Comparison of ENCODE assay signal across 23 cellular contexts in the genomic region with DNA sequence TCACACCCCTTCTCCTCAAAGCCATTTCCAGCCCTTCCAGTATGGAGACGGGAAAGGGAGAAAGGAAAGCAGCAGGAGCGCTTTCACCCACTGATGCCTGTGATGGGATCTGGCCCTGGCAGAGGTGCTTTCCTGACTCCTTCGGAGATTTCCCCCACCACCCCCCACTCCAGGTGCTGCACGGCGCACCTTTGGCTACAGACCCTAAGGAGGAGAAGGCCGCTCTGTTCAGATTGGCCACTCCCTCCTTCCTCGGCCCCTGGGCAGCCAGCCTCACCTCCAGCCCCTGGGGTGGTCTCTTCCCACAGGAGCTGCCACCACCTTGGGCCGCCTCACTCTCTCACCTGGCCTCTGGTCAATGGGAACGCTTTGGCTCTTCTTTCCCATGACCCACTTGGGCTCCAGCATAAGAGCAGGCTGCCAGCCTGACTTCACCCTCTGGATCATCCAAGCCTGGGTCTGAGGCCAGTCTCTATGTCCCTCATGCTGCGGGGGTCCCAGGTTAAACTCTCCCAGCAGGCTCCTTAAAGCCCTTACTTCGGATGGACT. TPM values are rescaled to one million over a fixed set of nuclear protein-coding genes. Genes with fewer than 3 reads are reported as not detected.
"Had no signal": no experiment of that assay in that cellular context is flagged by ENCODE, and none has a peak within 500 bp of the region (broad histone marks: within the 10 kb centered on the region; RNA-seq: fewer than 3 reads in every experiment).

No MANE protein-coding gene starts in this region.

- H3K4me3 Mint-ChIP-seq: activated T-cell treated with anti-CD3 and anti-CD28 coated beads, Interleukin-2, amount 50 U/mL, for 72 hours; natural killer cell; stimulated activated naive CD8-positive, alpha-beta T cell treated with anti-CD3 and anti-CD28 coated beads, Interleukin-15, Interleukin-2, amounts not matched to agents 100 ng/mL and 50 ng/mL, for 24 hours had no signal

- H3K27ac ChIP-seq: colonic mucosa, lower lobe of right lung, skin epidermis, testis, upper lobe of left lung, VCaP had no signal

- H3K9me3 Mint-ChIP-seq: activated naive CD4-positive, alpha-beta T cell treated with anti-CD3 and anti-CD28 coated beads, Interleukin-2, amount 50 U/mL, for 72 hours; activated T-cell treated with anti-CD3 and anti-CD28 coated beads, Interleukin-2, amount 50 U/mL, for 72 hours; natural killer cell; stimulated activated naive CD8-positive, alpha-beta T cell treated with anti-CD3 and anti-CD28 coated beads, Interleukin-15, Interleukin-2, amounts not matched to agents 100 ng/mL and 50 ng/mL, for 24 hours had no signal

- H3K36me3 ChIP-seq: colonic mucosa, lower lobe of right lung, upper lobe of left lung had no signal

- H3K27me3 Mint-ChIP-seq: stimulated activated naive CD8-positive, alpha-beta T cell treated with anti-CD3 and anti-CD28 coated beads, Interleukin-15, Interleukin-2, amounts not matched to agents 100 ng/mL and 50 ng/mL, for 24 hours had no signal

- H3K27ac Mint-ChIP-seq: activated naive CD4-positive, alpha-beta T cell treated with anti-CD3 and anti-CD28 coated beads, Interleukin-2, amount 50 U/mL, for 72 hours; activated T-cell treated with anti-CD3 and anti-CD28 coated beads, Interleukin-2, amount 50 U/mL, for 72 hours; natural killer cell; stimulated activated naive CD8-positive, alpha-beta T cell treated with anti-CD3 and anti-CD28 coated beads, Interleukin-15, Interleukin-2, amounts not matched to agents 100 ng/mL and 50 ng/mL, for 24 hours had no signal

- DNase-seq: activated CD4-positive, CD25-positive, alpha-beta regulatory T cell treated with anti-CD3 and anti-CD28 coated beads, Interleukin-2, amount 50 U/mL, for 72 hours; activated CD8-positive, alpha-beta memory T cell treated with anti-CD3 and anti-CD28 coated beads for 24 hours; activated CD8-positive, alpha-beta memory T cell treated with anti-CD3 and anti-CD28 coated beads, Interleukin-2, amount 50 U/mL, for 48 hours; activated gamma-delta T cell treated with Interleukin-2 at 50 U/mL for 16 hours; activated T-cell treated with anti-CD3 and anti-CD28 coated beads, Interleukin-2, amount 50 U/mL, for 72 hours; amniotic stem cell; colonic mucosa; erythroblast; foreskin melanocyte; kidney glomerular epithelial cell; lower lobe of right lung; natural killer cell; stimulated activated CD4-positive, alpha-beta T cell treated with anti-CD3 and anti-CD28 coated beads, Interleukin-15, amount 100 ng/mL, for 24 hours; stimulated activated CD4-positive, alpha-beta T cell treated with anti-CD3 and anti-CD28 coated beads, Interleukin-2, amount 100 ng/mL, for 48 hours; SW 1271; T-helper 2 cell; testis; upper lobe of left lung had no signal

- H3K4me3 ChIP-seq: colonic mucosa, lower lobe of right lung, skin epidermis, testis, upper lobe of left lung had no signal

- ATAC-seq: activated naive CD4-positive, alpha-beta T cell treated with anti-CD3 and anti-CD28 coated beads, Interleukin-2, amount 50 U/mL, for 72 hours; natural killer cell had no signal

- H3K27me3 ChIP-seq: colonic mucosa, testis, upper lobe of left lung had no signal

- H3K9me3 ChIP-seq: colonic mucosa, lower lobe of right lung, testis, upper lobe of left lung had no signal

- H3K36me3 Mint-ChIP-seq: activated naive CD4-positive, alpha-beta T cell treated with anti-CD3 and anti-CD28 coated beads, Interleukin-2, amount 50 U/mL, for 72 hours; natural killer cell had no signal

- H3K4me1 ChIP-seq: colonic mucosa, lower lobe of right lung, testis, upper lobe of left lung had no signal

RNA-seq across cellular contexts. Expression of gene MAL, which starts 18.4 kb away (rescaled TPM):
- total RNA-seq: mesenteric fat pad had no signal
